ENCODE assay signal across 20 cellular contexts in genomic region chr12:67299936-67300335, GRCh38. TPM values are rescaled to one million over a fixed set of nuclear protein-coding genes. Genes with fewer than 3 reads are reported as not detected.
DNase-seq lines count a peak whose midpoint lies in the region; ATAC-seq and TF ChIP-seq lines count a peak whose summit lies in the region.
"Had no signal": no experiment of that assay in that cellular context is flagged by ENCODE, and none has a peak within 500 bp of the region (broad histone marks: within the 10 kb centered on the region; RNA-seq: fewer than 3 reads in every experiment).

No MANE protein-coding gene starts in this region.

- H3K27ac Mint-ChIP-seq in activated T-helper 17 cell treated with anti-CD3 and anti-CD28 coated beads, Interleukin-2, amount 50 U/mL, for 72 hours = peak overlapping the region; percentile 10
- H3K27ac Mint-ChIP-seq in memory B cell (peak overlapping the region; percentile 64), endothelial cell (ENCODE audit: unreplicated experiment) (no peak overlapping the region)

- no peaks in the 10 kb centered on the region for H3K27me3 Mint-ChIP-seq in activated T-helper 17 cell treated with anti-CD3 and anti-CD28 coated beads, Interleukin-2, amount 50 U/mL, for 72 hours
- H3K27me3 Mint-ChIP-seq in memory B cell (no peaks in the 10 kb centered on the region), endothelial cell (ENCODE audit: unreplicated experiment) (no peaks in the 10 kb centered on the region)

- peaks cover 100% of the 10 kb centered on the region for H3K36me3 Mint-ChIP-seq in activated T-helper 17 cell treated with anti-CD3 and anti-CD28 coated beads, Interleukin-2, amount 50 U/mL, for 72 hours (ENCODE audit: low read depth)
- H3K36me3 Mint-ChIP-seq in memory B cell (peaks cover 41% of the 10 kb centered on the region), endothelial cell (ENCODE audit: low read depth, unreplicated experiment) (peaks cover under 1% of the 10 kb centered on the region)

- H3K4me3 ChIP-seq in skeletal muscle tissue (ENCODE audit: low read length in 3 of 3) (peak overlapping the region in 1 of 3 donors; percentile 7), WERI-Rb-1 (ENCODE audit: low read depth, low read length) (no peak overlapping the region)
- H3K4me3 ChIP-seq: HAP-1, Peyer's patch had no signal

- H3K9ac ChIP-seq in skeletal muscle tissue (ENCODE audit: low read depth in 1 of 3, low read length in 3 of 3) = no peak overlapping the region

- peak; percentile 11 for DNase-seq in NCI-H2029 (lab: John Stamatoyannopoulos, UW)
- DNase-seq in NCI-H2029 treated with DMSO at 0.1 percent for 48 hours (lab: John Stamatoyannopoulos, UW) = no peak
- DNase-seq in memory B cell (ENCODE audit: low spot score in 2 of 2) = no peak
- DNase-seq in endothelial cell (ENCODE audit: low spot score) = no peak
- DNase-seq in WERI-Rb-1 = no peak
- DNase-seq: C1 segment of cervical spinal cord, DMS153, IMR-90, Kasumi-1, MV-4-11, NCI-H1436 treated with DMSO at 0.1 percent for 48 hours, NCI-H446, NCI-H82, Peyer's patch, SHP77 had no signal

- H3K4me1 Mint-ChIP-seq in activated T-helper 17 cell treated with anti-CD3 and anti-CD28 coated beads, Interleukin-2, amount 50 U/mL, for 72 hours = peaks cover 15% of the 10 kb centered on the region
- H3K4me1 Mint-ChIP-seq in memory B cell (peaks cover 8% of the 10 kb centered on the region), endothelial cell (ENCODE audit: unreplicated experiment) (no peaks in the 10 kb centered on the region)

- no peak for ATAC-seq in activated T-helper 17 cell treated with anti-CD3 and anti-CD28 coated beads, Interleukin-2, amount 50 U/mL, for 72 hours (replicated peaks)
- ATAC-seq in memory B cell (ENCODE audit: low read depth) (no peak), HG03039 (IDR thresholded peaks at IDR 0.05; ENCODE audit: unreplicated experiment) (no peak)
- ATAC-seq: SK-N-SH treated with all-trans-retinoic acid at 6 μM for 48 hours had no signal

- H3K4me1 ChIP-seq in skeletal muscle tissue (ENCODE audit: control insufficient read depth in 3 of 3, insufficient read depth in 3 of 3, low read length in 3 of 3) = peaks cover 7 to 17% (median 8%) of the 10 kb centered on the region in 3 donors
- H3K4me1 ChIP-seq: HAP-1, Peyer's patch had no signal

- no peak for TF ChIP-seq CTCF in endothelial cell (IDR thresholded peaks at IDR 0.05; ENCODE audit: unreplicated experiment)
- TF ChIP-seq CTCF in WERI-Rb-1 (IDR thresholded peaks at IDR 0.05; ENCODE audit: low read depth, low read length) = no peak

- peak overlapping the region; percentile 85 for H3K27ac ChIP-seq in skeletal muscle tissue (ENCODE audit: low read depth, low read length)
- H3K27ac ChIP-seq in WERI-Rb-1 = no peak overlapping the region
- H3K27ac ChIP-seq: Peyer's patch had no signal

- H3K9me3 Mint-ChIP-seq in activated T-helper 17 cell treated with anti-CD3 and anti-CD28 coated beads, Interleukin-2, amount 50 U/mL, for 72 hours = no peaks in the 10 kb centered on the region
- no peaks in the 10 kb centered on the region for H3K9me3 Mint-ChIP-seq in memory B cell
- H3K9me3 Mint-ChIP-seq in endothelial cell (ENCODE audit: unreplicated experiment) = no peaks in the 10 kb centered on the region

- H3K27me3 ChIP-seq in skeletal muscle tissue (ENCODE audit: control insufficient read depth in 3 of 3, insufficient read depth in 3 of 3, low read length in 3 of 3) (no peaks in the 10 kb centered on the region), WERI-Rb-1 (ENCODE audit: insufficient read depth, low read depth, severe bottlenecking) (no peaks in the 10 kb centered on the region)
- H3K27me3 ChIP-seq: Peyer's patch had no signal

- H3K9me3 ChIP-seq in skeletal muscle tissue (ENCODE audit: control insufficient read depth in 3 of 3, low read length in 3 of 3) = no peaks in the 10 kb centered on the region
- no peaks in the 10 kb centered on the region for H3K9me3 ChIP-seq in WERI-Rb-1 (ENCODE audit: severe bottlenecking)
- H3K9me3 ChIP-seq: HAP-1, Peyer's patch had no signal

- H3K4me3 Mint-ChIP-seq in activated T-helper 17 cell treated with anti-CD3 and anti-CD28 coated beads, Interleukin-2, amount 50 U/mL, for 72 hours = no peak overlapping the region
- H3K4me3 Mint-ChIP-seq in memory B cell (no peak overlapping the region), endothelial cell (ENCODE audit: unreplicated experiment) (no peak overlapping the region)

- H3K36me3 ChIP-seq in skeletal muscle tissue (ENCODE audit: control insufficient read depth in 3 of 3, insufficient read depth in 3 of 3, low read length in 3 of 3) = peaks cover 3 to 23% (median 7%) of the 10 kb centered on the region in 3 donors
- peaks cover 93% of the 10 kb centered on the region for H3K36me3 ChIP-seq in WERI-Rb-1

RNA-seq across cellular contexts. Expression of gene CAND1, which starts 30.8 kb away (rescaled TPM):
- 100 to 1,000 TPM; 171 to 197 TPM for total RNA-seq in activated T-helper 17 cell treated with anti-CD3 and anti-CD28 coated beads, Interleukin-2, amount 50 U/mL, for 72 hours
- 90.8 TPM for total RNA-seq in skeletal muscle tissue
- total RNA-seq in endothelial cell (ENCODE audit: unreplicated experiment) = 206 TPM
